18 cellular contexts compared by ENCODE assay signal in genomic region chr11:58957922-58958321, GRCh38. TPM values are rescaled to one million over a fixed set of nuclear protein-coding genes. Genes with fewer than 3 reads are reported as not detected.
DNase-seq lines count a peak whose midpoint lies in the region; ATAC-seq and TF ChIP-seq lines count a peak whose summit lies in the region.
"Had no signal": no experiment of that assay in that cellular context is flagged by ENCODE, and none has a peak within 500 bp of the region (broad histone marks: within the 10 kb centered on the region; RNA-seq: fewer than 3 reads in every experiment).

No MANE protein-coding gene starts in this region.

- in situ Hi-C loops in GM13977 (cut with MboI; ENCODE audit: low pct_unique_long_range_greater_than_20kb, low sequenced_read_pairs, unreplicated experiment): no loop called here

- H3K9me3 Mint-ChIP-seq in activated T-helper 2 cell treated with anti-CD3 and anti-CD28 coated beads, Interferon-gamma antibody, Interleukin-2, Interleukin-4, amounts not matched to agents 10 μg/mL and 5 μg/mL and 100 μg/mL, durations not matched to agents 14 hours and 24 hours and 36 hours: no peaks in the 10 kb centered on the region
- H3K9me3 Mint-ChIP-seq in T-helper 2 cell treated with Interferon-gamma antibody and Interleukin-4, amounts not matched to agents 5 μg/mL and 100 μg/mL, for 36 hours: no peaks in the 10 kb centered on the region
- H3K9me3 Mint-ChIP-seq: activated naive CD8-positive, alpha-beta T cell treated with anti-CD3 and anti-CD28 coated beads, Interleukin-2, amount 50 U/mL, for 24 hours; effector memory CD8-positive, alpha-beta T cell; H9; naive thymus-derived CD4-positive, alpha-beta T cell had no signal

- ATAC-seq in GM18870 (IDR thresholded peaks at IDR 0.05; ENCODE audit: unreplicated experiment) (peak; percentile 69), HG02885 (IDR thresholded peaks at IDR 0.05; ENCODE audit: poor library complexity, unreplicated experiment) (peak; percentile 64)
- ATAC-seq: activated naive CD8-positive, alpha-beta T cell treated with anti-CD3 and anti-CD28 coated beads, Interleukin-2, amount 50 U/mL, for 24 hours; effector memory CD8-positive, alpha-beta T cell had no signal

- H3K27ac Mint-ChIP-seq in activated T-helper 2 cell treated with anti-CD3 and anti-CD28 coated beads, Interferon-gamma antibody, Interleukin-2, Interleukin-4, amounts not matched to agents 10 μg/mL and 5 μg/mL and 100 μg/mL, durations not matched to agents 14 hours and 24 hours and 36 hours: peak overlapping the region; percentile 31
- H3K27ac Mint-ChIP-seq in T-helper 2 cell treated with Interferon-gamma antibody and Interleukin-4, amounts not matched to agents 5 μg/mL and 100 μg/mL, for 36 hours: no peak overlapping the region
- H3K27ac Mint-ChIP-seq: activated naive CD8-positive, alpha-beta T cell treated with anti-CD3 and anti-CD28 coated beads, Interleukin-2, amount 50 U/mL, for 24 hours; effector memory CD8-positive, alpha-beta T cell; H9; naive thymus-derived CD4-positive, alpha-beta T cell had no signal

- no peak for TF ChIP-seq CTCF in GM13977 (IDR thresholded peaks at IDR 0.05; ENCODE audit: extremely low read depth, insufficient read depth, missing control alignments)

- H3K36me3 Mint-ChIP-seq in activated T-helper 2 cell treated with anti-CD3 and anti-CD28 coated beads, Interferon-gamma antibody, Interleukin-2, Interleukin-4, amounts not matched to agents 10 μg/mL and 5 μg/mL and 100 μg/mL, durations not matched to agents 14 hours and 24 hours and 36 hours (ENCODE audit: low read depth): no peaks in the 10 kb centered on the region
- no peaks in the 10 kb centered on the region for H3K36me3 Mint-ChIP-seq in T-helper 2 cell treated with Interferon-gamma antibody and Interleukin-4, amounts not matched to agents 5 μg/mL and 100 μg/mL, for 36 hours (ENCODE audit: low read depth)
- H3K36me3 Mint-ChIP-seq: naive thymus-derived CD4-positive, alpha-beta T cell had no signal

- DNase-seq in GM13977 (ENCODE audit: low spot score): peak; percentile 50
- no peak for DNase-seq in activated T-helper 2 cell treated with anti-CD3 and anti-CD28 coated beads, Interferon-gamma antibody, Interleukin-2, Interleukin-4, amounts not matched to agents 10 μg/mL and 5 μg/mL and 100 μg/mL, durations not matched to agents 14 hours and 24 hours and 36 hours (ENCODE audit: low spot score)
- no peak for DNase-seq in NCI-H1048 (lab: John Stamatoyannopoulos, UW)
- DNase-seq in T-helper 2 cell treated with Interferon-gamma antibody and Interleukin-4, amounts not matched to agents 5 μg/mL and 100 μg/mL, for 36 hours (ENCODE audit: low spot score): no peak
- DNase-seq in RKO (ENCODE audit: low spot score): no peak
- no peak for DNase-seq in NK-92 (lab: John Stamatoyannopoulos, UW; ENCODE audit: unreplicated experiment)
- DNase-seq: NCI-H187, NCI-H510A, SW 1271 had no signal

- no peak overlapping the region for H3K4me3 Mint-ChIP-seq in activated T-helper 2 cell treated with anti-CD3 and anti-CD28 coated beads, Interferon-gamma antibody, Interleukin-2, Interleukin-4, amounts not matched to agents 10 μg/mL and 5 μg/mL and 100 μg/mL, durations not matched to agents 14 hours and 24 hours and 36 hours (ENCODE audit: low read depth)
- H3K4me3 Mint-ChIP-seq in T-helper 2 cell treated with Interferon-gamma antibody and Interleukin-4, amounts not matched to agents 5 μg/mL and 100 μg/mL, for 36 hours: no peak overlapping the region
- H3K4me3 Mint-ChIP-seq: activated naive CD8-positive, alpha-beta T cell treated with anti-CD3 and anti-CD28 coated beads, Interleukin-2, amount 50 U/mL, for 24 hours; effector memory CD8-positive, alpha-beta T cell; H9; naive thymus-derived CD4-positive, alpha-beta T cell had no signal

- peaks cover 5% of the 10 kb centered on the region for H3K27me3 Mint-ChIP-seq in activated T-helper 2 cell treated with anti-CD3 and anti-CD28 coated beads, Interferon-gamma antibody, Interleukin-2, Interleukin-4, amounts not matched to agents 10 μg/mL and 5 μg/mL and 100 μg/mL, durations not matched to agents 14 hours and 24 hours and 36 hours (ENCODE audit: low read depth)
- H3K27me3 Mint-ChIP-seq in T-helper 2 cell treated with Interferon-gamma antibody and Interleukin-4, amounts not matched to agents 5 μg/mL and 100 μg/mL, for 36 hours (ENCODE audit: low read depth): peaks cover 2% of the 10 kb centered on the region

- intact Hi-C loops in activated T-helper 2 cell treated with anti-CD3 and anti-CD28 coated beads, Interferon-gamma antibody, Interleukin-2, Interleukin-4, amounts not matched to agents 10 μg/mL and 5 μg/mL and 100 μg/mL, durations not matched to agents 14 hours and 24 hours and 36 hours (cut with micrococcal nuclease): loop anchor here (10.0 kb wide), 1 partner anchor 197 kb away; no protein-coding TSS in a partner anchor

- H3K4me1 Mint-ChIP-seq in activated T-helper 2 cell treated with anti-CD3 and anti-CD28 coated beads, Interferon-gamma antibody, Interleukin-2, Interleukin-4, amounts not matched to agents 10 μg/mL and 5 μg/mL and 100 μg/mL, durations not matched to agents 14 hours and 24 hours and 36 hours (ENCODE audit: low read depth): peaks cover 4% of the 10 kb centered on the region
- no peaks in the 10 kb centered on the region for H3K4me1 Mint-ChIP-seq in T-helper 2 cell treated with Interferon-gamma antibody and Interleukin-4, amounts not matched to agents 5 μg/mL and 100 μg/mL, for 36 hours (ENCODE audit: low read depth)

RNA-seq across cellular contexts. Expression of gene GLYATL1, which starts 18.6 kb away (rescaled TPM):
- total RNA-seq in activated T-helper 2 cell treated with anti-CD3 and anti-CD28 coated beads, Interferon-gamma antibody, Interleukin-2, Interleukin-4, amounts not matched to agents 10 μg/mL and 5 μg/mL and 100 μg/mL, durations not matched to agents 14 hours and 24 hours and 36 hours: not detected in 2 replicates
- total RNA-seq: cardiac septum; fibroblast of villous mesenchyme; naive thymus-derived CD4-positive, alpha-beta T cell; subcutaneous adipose tissue had no signal
